ENCODE assay signal across 2 cellular contexts in genomic region chr18:45814733-45815132, GRCh38.
TF ChIP-seq lines count a peak whose summit lies in the region.
"Not testable (repeated sequence)": the region's sequence is repeated elsewhere in the genome, so short reads cannot be mapped to it uniquely, and the experiment has no call there.

No MANE protein-coding gene starts in this region.

TF ChIP-seq in HepG2, 621 proteins besides CTCF, POLR2A, EP300 and RAD21:
- TF ChIP-seq RXRB (CRISPR knock-in tag; IDR thresholded peaks at IDR 0.05; ENCODE audit: borderline replicate concordance): peak; percentile 61
- TF ChIP-seq ZBTB7A (CRISPR knock-in tag; IDR thresholded peaks at IDR 0.05): peak; percentile 32; the same call in 1 of the 2 replicates
- TF ChIP-seq NR2F6 (IDR thresholded peaks at IDR 0.05): peak; percentile 36
- TF ChIP-seq NR2F6 (CRISPR knock-in tag; IDR thresholded peaks at IDR 0.05); HNF1A (CRISPR knock-in tag; IDR thresholded peaks at IDR 0.05; ENCODE audit: borderline replicate concordance): not testable (repeated sequence)
- TF ChIP-seq NR2F1 (CRISPR knock-in tag; IDR thresholded peaks at IDR 0.05): peak in 1 of 2 experiments; percentile 11; a peak in 1 of 4 replicates
- peak; percentile 89; the same call in 1 of the 2 replicates for TF ChIP-seq GFI1 (CRISPR knock-in tag; IDR thresholded peaks at IDR 0.05; ENCODE audit: borderline replicate concordance)
- 0 out of 2 replicates have a peak, but pooled peaks have one; percentile 27 for TF ChIP-seq ZMYM4 (CRISPR knock-in tag; IDR thresholded peaks at IDR 0.05)
- TF ChIP-seq RARA (CRISPR knock-in tag; IDR thresholded peaks at IDR 0.05): peak; percentile 50; the same call in 1 of the 2 replicates
- TF ChIP-seq, protein P1, sequence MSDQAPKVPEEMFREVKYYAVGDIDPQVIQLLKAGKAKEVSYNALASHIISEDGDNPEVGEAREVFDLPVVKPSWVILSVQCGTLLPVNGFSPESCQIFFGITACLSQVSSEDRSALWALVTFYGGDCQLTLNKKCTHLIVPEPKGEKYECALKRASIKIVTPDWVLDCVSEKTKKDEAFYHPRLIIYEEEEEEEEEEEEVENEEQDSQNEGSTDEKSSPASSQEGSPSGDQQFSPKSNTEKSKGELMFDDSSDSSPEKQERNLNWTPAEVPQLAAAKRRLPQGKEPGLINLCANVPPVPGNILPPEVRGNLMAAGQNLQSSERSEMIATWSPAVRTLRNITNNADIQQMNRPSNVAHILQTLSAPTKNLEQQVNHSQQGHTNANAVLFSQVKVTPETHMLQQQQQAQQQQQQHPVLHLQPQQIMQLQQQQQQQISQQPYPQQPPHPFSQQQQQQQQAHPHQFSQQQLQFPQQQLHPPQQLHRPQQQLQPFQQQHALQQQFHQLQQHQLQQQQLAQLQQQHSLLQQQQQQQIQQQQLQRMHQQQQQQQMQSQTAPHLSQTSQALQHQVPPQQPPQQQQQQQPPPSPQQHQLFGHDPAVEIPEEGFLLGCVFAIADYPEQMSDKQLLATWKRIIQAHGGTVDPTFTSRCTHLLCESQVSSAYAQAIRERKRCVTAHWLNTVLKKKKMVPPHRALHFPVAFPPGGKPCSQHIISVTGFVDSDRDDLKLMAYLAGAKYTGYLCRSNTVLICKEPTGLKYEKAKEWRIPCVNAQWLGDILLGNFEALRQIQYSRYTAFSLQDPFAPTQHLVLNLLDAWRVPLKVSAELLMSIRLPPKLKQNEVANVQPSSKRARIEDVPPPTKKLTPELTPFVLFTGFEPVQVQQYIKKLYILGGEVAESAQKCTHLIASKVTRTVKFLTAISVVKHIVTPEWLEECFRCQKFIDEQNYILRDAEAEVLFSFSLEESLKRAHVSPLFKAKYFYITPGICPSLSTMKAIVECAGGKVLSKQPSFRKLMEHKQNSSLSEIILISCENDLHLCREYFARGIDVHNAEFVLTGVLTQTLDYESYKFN (CRISPR knock-in tag; conservative IDR thresholded peaks at IDR 0.05): peak; percentile 47
- peak; percentile 20; the same call in 1 of the 2 replicates for TF ChIP-seq HNF1A (IDR thresholded peaks at IDR 0.05; ENCODE audit: low read depth)
TF ChIP-seq in HepG2: peak in this region for 9; not testable (repeated sequence) for 612.

TF ChIP-seq in liver, 16 proteins besides CTCF, POLR2A, EP300 and RAD21:
- TF ChIP-seq JUND (IDR thresholded peaks at IDR 0.05): peak in 1 of 2 donors; percentile 76
- peak in 1 of 2 donors; percentile 72 for TF ChIP-seq EGR1 (IDR thresholded peaks at IDR 0.05; ENCODE audit: low read depth in 2 of 2)
- peak; percentile 76 for TF ChIP-seq YY1 (IDR thresholded peaks at IDR 0.05)
- TF ChIP-seq, protein P2, sequence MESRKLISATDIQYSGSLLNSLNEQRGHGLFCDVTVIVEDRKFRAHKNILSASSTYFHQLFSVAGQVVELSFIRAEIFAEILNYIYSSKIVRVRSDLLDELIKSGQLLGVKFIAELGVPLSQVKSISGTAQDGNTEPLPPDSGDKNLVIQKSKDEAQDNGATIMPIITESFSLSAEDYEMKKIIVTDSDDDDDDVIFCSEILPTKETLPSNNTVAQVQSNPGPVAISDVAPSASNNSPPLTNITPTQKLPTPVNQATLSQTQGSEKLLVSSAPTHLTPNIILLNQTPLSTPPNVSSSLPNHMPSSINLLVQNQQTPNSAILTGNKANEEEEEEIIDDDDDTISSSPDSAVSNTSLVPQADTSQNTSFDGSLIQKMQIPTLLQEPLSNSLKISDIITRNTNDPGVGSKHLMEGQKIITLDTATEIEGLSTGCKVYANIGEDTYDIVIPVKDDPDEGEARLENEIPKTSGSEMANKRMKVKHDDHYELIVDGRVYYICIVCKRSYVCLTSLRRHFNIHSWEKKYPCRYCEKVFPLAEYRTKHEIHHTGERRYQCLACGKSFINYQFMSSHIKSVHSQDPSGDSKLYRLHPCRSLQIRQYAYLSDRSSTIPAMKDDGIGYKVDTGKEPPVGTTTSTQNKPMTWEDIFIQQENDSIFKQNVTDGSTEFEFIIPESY (IDR thresholded peaks at IDR 0.05): peak; percentile 30
- TF ChIP-seq REST (IDR thresholded peaks at IDR 0.05): peak; percentile 51
- TF ChIP-seq NR2F2 (IDR thresholded peaks at IDR 0.05): peak; percentile 29
- TF ChIP-seq HNF4A (conservative IDR thresholded peaks at IDR 0.05): peak; percentile 69 to 80
- peak; percentile 89 for TF ChIP-seq SP1 (IDR thresholded peaks at IDR 0.05)
- TF ChIP-seq RXRA (IDR thresholded peaks at IDR 0.05): peak; percentile 98 to 99
- peak; percentile 65 for TF ChIP-seq FOXA2 (IDR thresholded peaks at IDR 0.05)
- peak; percentile 67 for TF ChIP-seq FOXA1 (IDR thresholded peaks at IDR 0.05)
- TF ChIP-seq MAX (IDR thresholded peaks at IDR 0.05): peak; percentile 60
- peak; percentile 22 for TF ChIP-seq HNF4G (IDR thresholded peaks at IDR 0.05)
TF ChIP-seq in liver: peak in this region for 13; not testable (repeated sequence) for 3.
